9 cellular contexts compared by ENCODE assay signal in the genomic region with DNA sequence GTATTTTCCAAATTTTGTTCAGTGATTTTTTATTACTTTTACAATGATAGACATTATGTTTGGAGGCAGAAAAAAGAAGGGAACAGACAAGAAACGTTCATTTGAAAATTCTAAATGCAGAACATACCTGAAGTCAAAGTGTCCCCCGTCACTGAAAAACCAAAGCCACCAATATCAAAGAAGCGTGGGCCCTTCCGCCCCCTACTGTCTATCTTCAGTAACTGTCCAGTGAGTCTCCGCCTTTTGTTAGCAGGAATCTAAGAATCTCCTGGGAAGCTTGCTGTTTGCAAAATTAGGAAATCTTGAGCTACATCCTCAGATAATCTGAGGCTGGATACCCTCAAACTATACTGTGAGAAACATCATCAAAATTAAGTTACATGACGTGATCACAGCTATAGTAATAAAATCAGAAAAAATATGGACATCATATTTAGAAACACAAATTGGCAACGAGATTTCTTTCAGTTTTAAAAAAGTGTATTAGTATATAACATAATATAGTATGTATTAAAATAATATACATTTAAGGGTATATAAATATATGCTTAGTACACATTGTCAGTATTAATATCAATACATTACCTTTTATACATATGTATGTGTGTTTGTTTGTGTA.
A peak's percentile ranks its signal among the peaks of the same experiment; 100 is the strongest.
DNase-seq lines count a peak whose midpoint lies in the region; ATAC-seq and TF ChIP-seq lines count a peak whose summit lies in the region.
"Had no signal": no experiment of that assay in that cellular context is flagged by ENCODE, and none has a peak within 500 bp of the region (broad histone marks: within the 10 kb centered on the region; RNA-seq: fewer than 3 reads in every experiment).

No MANE protein-coding gene starts in this region.

- H3K36me3 ChIP-seq in SU-DHL-6 (ENCODE audit: low read length) = no peaks in the 10 kb centered on the region

- peak; percentile 77 for ATAC-seq in left colon

- H3K9me3 ChIP-seq in SU-DHL-6 (ENCODE audit: insufficient read depth, low read length) = no peaks in the 10 kb centered on the region

- no peak overlapping the region for H3K27ac ChIP-seq in SU-DHL-6 (ENCODE audit: low read depth, low read length)

- intact Hi-C loops in left colon (cut with DNase I, micrococcal nuclease) = loop anchor here (10.0 kb wide), 2 partner anchors 1412 to 1422 kb away; no protein-coding TSS in a partner anchor

- no peaks in the 10 kb centered on the region for H3K27me3 ChIP-seq in SU-DHL-6 (ENCODE audit: low read length)

- H3K79me2 ChIP-seq in SU-DHL-6 (ENCODE audit: insufficient read depth, low read length) = no peaks in the 10 kb centered on the region

- H3K4me3 ChIP-seq in SU-DHL-6 (ENCODE audit: insufficient read depth, low read length, poor library complexity, severe bottlenecking) = no peak overlapping the region

- no peak overlapping the region for H3K4me2 ChIP-seq in SU-DHL-6 (ENCODE audit: low read depth, low read length, poor library complexity, severe bottlenecking)

- no peak overlapping the region for H3K9ac ChIP-seq in SU-DHL-6 (ENCODE audit: low read length)

- H3K9me2 ChIP-seq in SU-DHL-6 (replicated peaks; ENCODE audit: insufficient read depth, low read length) = no peaks in the 10 kb centered on the region

- CTCF ChIA-PET in GM10248 (lab: Yijun Ruan, JAX) = interaction anchor here (0.6 to 5.8 kb wide), 23 partner anchors 8 to 1462 kb away, joined by 3 to 33 read pairs (median 4); no protein-coding TSS in a partner anchor

- POLR2A ChIA-PET in GM10248 (lab: Yijun Ruan, JAX) = no interaction called here

- no peaks in the 10 kb centered on the region for H4K20me1 ChIP-seq in SU-DHL-6 (ENCODE audit: low read depth, low read length)

- peak; percentile 38 for DNase-seq in GM10248 (ENCODE audit: extremely low spot score)
- peak; percentile 72 to 86 for DNase-seq in Kasumi-1 (lab: John Stamatoyannopoulos, UW)
- DNase-seq in central memory CD4-positive, alpha-beta T cell = peak; percentile 45
- peak in 1 of 2 donors; percentile 51 for DNase-seq in left colon
- peak; percentile 0 to 35 (median 11) for DNase-seq in stimulated activated CD4-positive, alpha-beta T cell treated with anti-CD3 and anti-CD28 coated beads, TNF-alpha, amount 100 ng/mL, for 1 hour (ENCODE audit: low read depth in 3 of 3, low spot score in 1 of 3)
- no peak for DNase-seq in NK-92 treated with Interleukin-12 subunit alpha and Interleukin-12 subunit beta, amount 100 ng/mL, for 24 hours (lab: John Stamatoyannopoulos, UW)
- no peak for DNase-seq in DMS79 treated with DMSO at 0.1 percent for 48 hours (lab: John Stamatoyannopoulos, UW)
- DNase-seq: activated naive CD8-positive, alpha-beta T cell treated with anti-CD3 and anti-CD28 coated beads, Interleukin-2, amount 10 ng/mL, durations not matched to agents 7 days and 5 days had no signal

- H3F3A ChIP-seq in SU-DHL-6 (ENCODE audit: insufficient read depth) = no peaks in the 10 kb centered on the region

- TF ChIP-seq CTCF in GM10248 (IDR thresholded peaks at IDR 0.05; ENCODE audit: control extremely low read depth, extremely low read depth, low read depth, missing control alignments) = peak; percentile 75
- peak; percentile 57 for TF ChIP-seq CTCF in SU-DHL-6 (IDR thresholded peaks at IDR 0.05; ENCODE audit: insufficient read depth, low read length, poor library complexity, severe bottlenecking)

- H2AFZ ChIP-seq in SU-DHL-6 (ENCODE audit: low read depth, low read length, severe bottlenecking) = no peak overlapping the region

Comparison
In these comparisons a context has a peak if more than half of its experiments do, and no peak if none do; other contexts are left out.
1. DNase-seq: peak in GM10248 (single experiment), Kasumi-1 (2 of 2), central memory CD4-positive, alpha-beta T cell (single experiment) and stimulated activated CD4-positive, alpha-beta T cell treated with anti-CD3 and anti-CD28 coated beads, TNF-alpha, amount 100 ng/mL, for 1 hour (3 of 3); none in NK-92 treated with Interleukin-12 subunit alpha and Interleukin-12 subunit beta, amount 100 ng/mL, for 24 hours (single experiment) and DMS79 treated with DMSO at 0.1 percent for 48 hours (single experiment).